ENCODE assay signal across 9 cellular contexts in the genomic region with DNA sequence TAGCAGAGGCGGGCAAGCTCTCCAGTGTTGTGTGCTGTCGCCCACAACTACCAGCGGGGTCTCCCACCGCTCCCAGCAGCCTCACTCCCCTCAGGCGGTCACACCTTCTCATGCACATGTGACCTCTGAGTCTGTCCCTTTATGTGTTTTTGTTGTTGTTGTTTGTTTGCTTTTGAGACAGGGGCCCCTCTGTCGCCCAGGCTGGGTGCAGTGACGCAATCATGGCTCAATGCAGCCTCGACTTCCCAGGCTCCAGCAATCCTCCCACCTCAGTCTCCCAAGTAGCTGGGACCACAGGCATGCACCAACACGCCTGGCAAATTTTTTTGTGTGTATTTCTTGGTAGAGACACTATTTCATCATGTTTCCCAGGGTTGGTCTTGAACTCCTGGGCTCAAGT. TPM values are rescaled to one million over a fixed set of nuclear protein-coding genes. Genes with fewer than 3 reads are reported as not detected.
DNase-seq lines count a peak whose midpoint lies in the region; ATAC-seq and TF ChIP-seq lines count a peak whose summit lies in the region.
"Had no signal": no experiment of that assay in that cellular context is flagged by ENCODE, and none has a peak within 500 bp of the region (broad histone marks: within the 10 kb centered on the region; RNA-seq: fewer than 3 reads in every experiment).

No MANE protein-coding gene starts in this region.

- peak overlapping the region; percentile 95 to 99 (median 98) for H3K4me3 Mint-ChIP-seq in brain

- no peaks in the 10 kb centered on the region for H3K9me3 ChIP-seq in HUES6 (ENCODE audit: control insufficient read depth, insufficient read depth, low read depth, low read length)
- H3K9me3 ChIP-seq in mucosa of stomach (ENCODE audit: control insufficient read depth, low read length), result no peaks in the 10 kb centered on the region
- H3K9me3 ChIP-seq: gastroesophageal sphincter had no signal

- CTCF ChIA-PET in AG04449 (lab: Yijun Ruan, JAX), result no interaction called here

- H3K9me3 Mint-ChIP-seq in brain, result no peaks in the 10 kb centered on the region

- peaks cover 33% of the 10 kb centered on the region for H3K36me3 Mint-ChIP-seq in brain

- no peak for ATAC-seq in esophagus mucosa
- ATAC-seq: gastroesophageal sphincter had no signal

- no peak for DNase-seq in AG04449 (ENCODE audit: low read depth, low spot score)
- no peak for DNase-seq in NCI-H2196 (lab: John Stamatoyannopoulos, UW; ENCODE audit: unreplicated experiment)
- DNase-seq in activated CD4-positive, CD25-positive, alpha-beta regulatory T cell treated with anti-CD3 and anti-CD28 coated beads, Interleukin-2, amount 50 U/mL, for 72 hours, result no peak
- DNase-seq in DMS 273 (lab: John Stamatoyannopoulos, UW; ENCODE audit: unreplicated experiment), result no peak

- peaks cover 4% of the 10 kb centered on the region for H3K27me3 Mint-ChIP-seq in brain

- peak overlapping the region; percentile 84 to 97 (median 93) for H3K27ac Mint-ChIP-seq in brain

- peak overlapping the region; percentile 93 for H3K4me3 ChIP-seq in AG04449 (ENCODE audit: low read depth, low read length)
- peak overlapping the region; percentile 93 for H3K4me3 ChIP-seq in HUES6 (ENCODE audit: low read depth, low read length)
- H3K4me3 ChIP-seq in mucosa of stomach (ENCODE audit: low read length), result no peak overlapping the region

- H3K36me3 ChIP-seq in HUES6 (ENCODE audit: control insufficient read depth, insufficient read depth, low read length) (peaks cover 37% of the 10 kb centered on the region), mucosa of stomach (ENCODE audit: control insufficient read depth, insufficient read depth, low read length) (no peaks in the 10 kb centered on the region)

- H3K27me3 ChIP-seq in HUES6 (ENCODE audit: control insufficient read depth, insufficient read depth, low read length) (no peaks in the 10 kb centered on the region), mucosa of stomach (ENCODE audit: control insufficient read depth, insufficient read depth, low read length) (no peaks in the 10 kb centered on the region)
- H3K27me3 ChIP-seq: gastroesophageal sphincter had no signal

- peak overlapping the region; percentile 45; the same call in 1 of the 2 replicates for H3K27ac ChIP-seq in HUES6 (ENCODE audit: low read depth, low read length)

- POLR2A ChIA-PET in AG04449 (lab: Yijun Ruan, JAX), result no interaction called here

- peak overlapping the region; percentile 91 for H3K9ac ChIP-seq in HUES6 (ENCODE audit: low read length)
- H3K9ac ChIP-seq in mucosa of stomach (ENCODE audit: low read length), result peak overlapping the region; percentile 91

- H3K4me1 ChIP-seq in HUES6 (ENCODE audit: control insufficient read depth, insufficient read depth, low read length) (peaks cover 18% of the 10 kb centered on the region), mucosa of stomach (ENCODE audit: control insufficient read depth, insufficient read depth, low read length) (peaks cover 9% of the 10 kb centered on the region)

- H3K4me1 Mint-ChIP-seq in brain, result peaks cover 38% of the 10 kb centered on the region

- TF ChIP-seq CTCF in AG04449 (IDR thresholded peaks at IDR 0.05; ENCODE audit: insufficient read depth, low read length, missing control alignments), result no peak
- no peak for TF ChIP-seq CTCF in brain (conservative IDR thresholded peaks at IDR 0.05)

RNA-seq across cellular contexts. Expression of a gene that starts 1.5 kb away (rescaled TPM):
- 39.9 TPM for polyA plus RNA-seq in brain (ENCODE audit: insufficient read depth, low read depth, low replicate concordance)
- 23.8 TPM for total RNA-seq in esophagus mucosa

RNA-seq across cellular contexts. Expression of a gene that starts 1.6 kb away (rescaled TPM):
- polyA plus RNA-seq in brain (ENCODE audit: insufficient read depth, low read depth, low replicate concordance), result 5.1 TPM
- 4.0 TPM for total RNA-seq in esophagus mucosa

RNA-seq across cellular contexts. Expression of a gene that starts 25.8 kb away (rescaled TPM):
- polyA plus RNA-seq in brain (ENCODE audit: insufficient read depth, low read depth, low replicate concordance), result 821 TPM
- total RNA-seq in esophagus mucosa, result 409 TPM

RNA-seq across cellular contexts. Expression of a gene that starts 31.4 kb away (rescaled TPM):
- 107 TPM for polyA plus RNA-seq in brain (ENCODE audit: insufficient read depth, low read depth, low replicate concordance)
- total RNA-seq in esophagus mucosa, result 98.9 TPM

RNA-seq across cellular contexts. Expression of a gene that starts 31.8 kb away (rescaled TPM):
- polyA plus RNA-seq in brain (ENCODE audit: insufficient read depth, low read depth, low replicate concordance), result 258 TPM
- 94.4 TPM for total RNA-seq in esophagus mucosa
